In the genomic region with DNA sequence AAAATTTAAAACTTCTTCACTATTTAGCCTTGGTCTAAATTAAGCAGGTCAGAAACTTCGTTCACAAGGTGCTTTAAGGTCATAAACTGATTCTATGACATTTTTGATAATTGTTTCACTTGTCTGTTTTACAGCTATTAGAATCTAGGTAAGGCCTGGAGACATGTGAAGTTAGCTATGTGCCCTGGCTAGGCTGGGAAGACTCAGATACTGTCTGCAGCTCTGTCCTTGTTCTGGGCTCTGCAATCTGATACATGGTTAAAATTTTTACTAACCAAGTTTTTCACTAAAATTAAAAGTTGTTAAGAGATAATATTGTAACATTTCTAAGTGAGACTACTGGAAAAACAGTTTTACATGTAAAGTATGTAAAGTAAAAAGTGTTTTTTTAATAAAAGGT, we compare ENCODE assay signal across 33 cellular contexts.
A peak's percentile ranks its signal among the peaks of the same experiment; 100 is the strongest.
DNase-seq lines count a peak whose midpoint lies in the region; ATAC-seq, FAIRE-seq and TF ChIP-seq lines count a peak whose summit lies in the region.
"Had no signal": no experiment of that assay in that cellular context is flagged by ENCODE, and none has a peak within 500 bp of the region (broad histone marks: within the 10 kb centered on the region; RNA-seq: fewer than 3 reads in every experiment).

No MANE protein-coding gene starts in this region.

- H3K4me2 ChIP-seq in PC-3 (ENCODE audit: low read length): peak overlapping the region; percentile 1; the same call in 1 of the 2 replicates
- H3K4me2 ChIP-seq: A549; BLaER1; BLaER1 treated with 17β-estradiol and CSF1 and Interleukin-3, amounts not matched to agents 10 nM and 100 nM had no signal

- no peaks in the 10 kb centered on the region for H3F3A ChIP-seq in PC-3 (ENCODE audit: low read length, unreplicated experiment)

- H3K4me3 ChIP-seq in PC-3 (ENCODE audit: low read length) (no peak overlapping the region), colonic mucosa (no peak overlapping the region)
- H3K4me3 ChIP-seq: A549; BLaER1; BLaER1 treated with 17β-estradiol and CSF1 and Interleukin-3, amounts not matched to agents 10 nM and 100 nM had no signal

- ATAC-seq in GM18868 (IDR thresholded peaks at IDR 0.05; ENCODE audit: unreplicated experiment) (peak; percentile 36), PC-3 (peak; percentile 66), left lobe of liver (peak; percentile 51)
- ATAC-seq: A549; CD8-positive, alpha-beta T cell had no signal

- no peak overlapping the region for H3K9ac ChIP-seq in PC-3 (ENCODE audit: low read length)
- no peak overlapping the region for H3K9ac ChIP-seq in colonic mucosa (ENCODE audit: low read depth in 2 of 2, low read length in 2 of 2)
- H3K9ac ChIP-seq: BLaER1; BLaER1 treated with 17β-estradiol and CSF1 and Interleukin-3, amounts not matched to agents 10 nM and 100 nM had no signal

- POLR2A ChIA-PET in PC-3 (lab: Charles Lee; ENCODE audit: unreplicated experiment): interaction anchor here (0.6 kb wide), 1 partner anchor 149 kb away, joined by 5 read pairs; no protein-coding TSS in a partner anchor

- no peak for TF ChIP-seq POLR2A in H54 (IDR thresholded peaks at IDR 0.05; ENCODE audit: low read depth, low read length)

- no peaks in the 10 kb centered on the region for H3K9me2 ChIP-seq in PC-3 (replicated peaks; ENCODE audit: low read length)

- no peaks in the 10 kb centered on the region for H3K9me3 ChIP-seq in PC-3 (ENCODE audit: low read length)
- H3K9me3 ChIP-seq in colonic mucosa: no peaks in the 10 kb centered on the region
- H3K9me3 ChIP-seq: A549; BE2C; BLaER1; BLaER1 treated with 17β-estradiol and CSF1 and Interleukin-3, amounts not matched to agents 10 nM and 100 nM; Caco-2 had no signal

- H4K20me1 ChIP-seq in PC-3 (ENCODE audit: low read length): no peaks in the 10 kb centered on the region
- H4K20me1 ChIP-seq: BLaER1; BLaER1 treated with 17β-estradiol and CSF1 and Interleukin-3, amounts not matched to agents 10 nM and 100 nM had no signal

- H3K4me1 ChIP-seq in PC-3 (ENCODE audit: insufficient read depth, low read length): peaks cover 6% of the 10 kb centered on the region; the same call in 1 of the 2 replicates
- H3K4me1 ChIP-seq in colonic mucosa: no peaks in the 10 kb centered on the region
- H3K4me1 ChIP-seq: A549; BE2C; BLaER1; BLaER1 treated with 17β-estradiol and CSF1 and Interleukin-3, amounts not matched to agents 10 nM and 100 nM; Caco-2 had no signal

- no peaks in the 10 kb centered on the region for H3K27me3 ChIP-seq in PC-3 (ENCODE audit: low read length)
- H3K27me3 ChIP-seq in colonic mucosa: no peaks in the 10 kb centered on the region
- H3K27me3 ChIP-seq: BE2C; BLaER1; BLaER1 treated with 17β-estradiol and CSF1 and Interleukin-3, amounts not matched to agents 10 nM and 100 nM had no signal

- peak; percentile 1 for DNase-seq in DMS53 (lab: John Stamatoyannopoulos, UW)
- DNase-seq in DMS53 treated with DMSO at 0.1 percent for 48 hours (lab: John Stamatoyannopoulos, UW; ENCODE audit: unreplicated experiment): no peak
- DNase-seq in PC-3: no peak
- no peak for DNase-seq in left lobe of liver (ENCODE audit: low spot score)
- no peak for DNase-seq in activated CD4-positive, alpha-beta T cell treated with anti-CD3 and anti-CD28 coated beads, Interleukin-2, amount 50 U/mL, for 1 hour
- no peak for DNase-seq in H54 (ENCODE audit: insufficient read length, low spot score)
- DNase-seq in colonic mucosa: no peak
- DNase-seq: 8988T; ACHN; AML-193; BE2C; C1 segment of cervical spinal cord; Caco-2; Calu3; CD4-positive, alpha-beta memory T cell; CD4-positive, alpha-beta T cell; CD4-positive, CD25-positive, alpha-beta regulatory T cell; CD8-positive, alpha-beta memory T cell; CD8-positive, alpha-beta T cell; COR-L47; DMS 273 treated with DMSO at 0.1 percent for 48 hours; DMS153; DMS79; DMS79 treated with DMSO at 0.1 percent for 48 hours; DND-41; EL had no signal

- H3K27ac ChIP-seq in PC-3 (ENCODE audit: low read length) (no peak overlapping the region), colonic mucosa (no peak overlapping the region)
- H3K27ac ChIP-seq: 22Rv1; A549; BLaER1; BLaER1 treated with 17β-estradiol and CSF1 and Interleukin-3, amounts not matched to agents 10 nM and 100 nM; C4-2B had no signal

- intact Hi-C loops in PC-3 (cut with micrococcal nuclease): loop anchor here (5.0 to 10.0 kb wide), 2 partner anchors 148 to 1320 kb away; no protein-coding TSS in a partner anchor
- intact Hi-C loops in colonic mucosa (cut with DNase I): no loop called here

- BruUV-seq in PC-3 (replicated peaks; lab: Mats Ljungman, UMichigan): no TSS peak

- no peak overlapping the region for H2AFZ ChIP-seq in PC-3 (ENCODE audit: low read length)

- H3K36me3 ChIP-seq in PC-3 (ENCODE audit: low read depth, low read length): no peaks in the 10 kb centered on the region
- H3K36me3 ChIP-seq in colonic mucosa: no peaks in the 10 kb centered on the region
- H3K36me3 ChIP-seq: BE2C; BLaER1; BLaER1 treated with 17β-estradiol and CSF1 and Interleukin-3, amounts not matched to agents 10 nM and 100 nM had no signal

- no peak for FAIRE-seq in H54 (lab: Jason Lieb, UNC)
- FAIRE-seq: A549, D721Med had no signal

- CTCF ChIA-PET in PC-3 (lab: Charles Lee): no interaction called here

- no peaks in the 10 kb centered on the region for H3K79me2 ChIP-seq in PC-3 (ENCODE audit: low read length)

- TF ChIP-seq CTCF in PC-3 (conservative IDR thresholded peaks at IDR 0.05; ENCODE audit: low read depth, low read length): no peak
- TF ChIP-seq CTCF in colonic mucosa (IDR thresholded peaks at IDR 0.05): no peak
